25 cellular contexts compared by ENCODE assay signal in the genomic region with DNA sequence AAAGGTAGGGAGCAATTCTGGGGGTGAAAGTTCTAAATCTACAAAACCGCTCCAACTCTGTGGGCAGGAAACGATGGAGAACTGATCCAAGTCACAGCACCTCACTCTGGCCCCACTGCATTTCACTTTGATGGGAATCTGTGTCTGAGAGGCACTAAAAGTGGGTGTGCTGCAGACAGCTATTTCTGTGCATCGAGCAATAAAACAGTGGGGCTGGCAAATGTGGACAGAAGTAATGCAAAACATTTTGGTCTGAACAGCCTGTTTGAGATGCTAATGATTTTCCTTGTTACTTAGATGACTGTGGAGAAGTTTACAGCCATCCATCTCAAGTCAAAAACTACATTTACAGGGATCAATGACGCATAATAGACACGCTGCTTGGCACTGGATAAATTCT.
"Had no signal": no experiment of that assay in that cellular context is flagged by ENCODE, and none has a peak within 500 bp of the region (broad histone marks: within the 10 kb centered on the region; RNA-seq: fewer than 3 reads in every experiment).

No MANE protein-coding gene starts in this region.

- H3K4me1 ChIP-seq: colonic mucosa, esophagus squamous epithelium, gastrocnemius medialis, heart right ventricle, left lung, lower lobe of right lung had no signal

- H3K9me3 Mint-ChIP-seq: endodermal cell had no signal

- H3K9me3 ChIP-seq: colonic mucosa, esophagus squamous epithelium, gastrocnemius medialis, heart right ventricle, left lung, lower lobe of right lung, mucosa of descending colon had no signal

- H3K27ac ChIP-seq: colonic mucosa, epithelial cell of prostate, esophagus squamous epithelium, gastrocnemius medialis, heart right ventricle, left lung, lower lobe of right lung had no signal

- H3K27ac Mint-ChIP-seq: dendritic cell treated with granulocyte-macrophage colony-stimulating factor and Interleukin-4, amounts not matched to agents 40 ng/mL and 50 ng/mL, for 4 days; effector memory CD8-positive, alpha-beta T cell; endodermal cell; mesothelial cell of epicardium had no signal

- ATAC-seq: effector memory CD8-positive, alpha-beta T cell; esophagus mucosa; gastrocnemius medialis; heart right ventricle; left cardiac atrium; left lung; left ventricle myocardium superior; lower lobe of right lung; mucosa of descending colon had no signal

- H3K4me3 ChIP-seq: colonic mucosa, esophagus squamous epithelium, gastrocnemius medialis, heart right ventricle, left lung, lower lobe of right lung, mucosa of descending colon had no signal

- H3K4me1 Mint-ChIP-seq: naive B cell had no signal

- H3K4me3 Mint-ChIP-seq: dendritic cell treated with granulocyte-macrophage colony-stimulating factor and Interleukin-4, amounts not matched to agents 40 ng/mL and 50 ng/mL, for 4 days; effector memory CD8-positive, alpha-beta T cell; endodermal cell; mesothelial cell of epicardium; naive B cell had no signal

- H3K27me3 ChIP-seq: colonic mucosa, esophagus squamous epithelium, gastrocnemius medialis, heart right ventricle, left lung had no signal

- H3K36me3 ChIP-seq: colonic mucosa, esophagus squamous epithelium, gastrocnemius medialis, heart right ventricle, left lung, lower lobe of right lung had no signal

- H3K27me3 Mint-ChIP-seq: dendritic cell treated with granulocyte-macrophage colony-stimulating factor and Interleukin-4, amounts not matched to agents 40 ng/mL and 50 ng/mL, for 4 days; effector memory CD8-positive, alpha-beta T cell had no signal

- H3K36me3 Mint-ChIP-seq: naive B cell had no signal

- DNase-seq: colonic mucosa; cortex of kidney; effector CD8-positive, alpha-beta T cell; effector memory CD8-positive, alpha-beta T cell; endodermal cell; erythroblast; esophagus squamous epithelium; foreskin fibroblast; foreskin melanocyte; gastrocnemius medialis; glutamatergic neuron; head of caudate nucleus; heart right ventricle; hippocampal formation; left cardiac atrium; left lung; left ventricle myocardium superior; lower lobe of right lung; mesenchymal stem cell; mucosa of descending colon; naive B cell had no signal
